10 cellular contexts compared by ENCODE assay signal in genomic region chr5:59037453-59038168, GRCh38.
DNase-seq lines count a peak whose midpoint lies in the region; ATAC-seq and TF ChIP-seq lines count a peak whose summit lies in the region.
"Had no signal": no experiment of that assay in that cellular context is flagged by ENCODE, and none has a peak within 500 bp of the region (broad histone marks: within the 10 kb centered on the region; RNA-seq: fewer than 3 reads in every experiment).

No MANE protein-coding gene starts in this region.

- CTCF ChIA-PET in A673 (lab: Charles Lee): no interaction called here

- H3K27ac ChIP-seq in A673 (ENCODE audit: low read depth, low read length, poor library complexity, severe bottlenecking) (no peak overlapping the region), muscle layer of colon (ENCODE audit: low read depth, low read length) (peak overlapping the region; percentile 65)

- TF ChIP-seq CTCF in A673 (conservative IDR thresholded peaks at IDR 0.05; ENCODE audit: low read depth, low read length) (no peak), HFF-Myc (IDR thresholded peaks at IDR 0.05; ENCODE audit: low read depth, low read length, missing control alignments) (no peak), astrocyte of the spinal cord (IDR thresholded peaks at IDR 0.05; ENCODE audit: low read depth, low read length) (no peak)

- H3K4me3 ChIP-seq in A673 (ENCODE audit: low read depth, low read length, poor library complexity, severe bottlenecking) (peak overlapping the region; percentile 72), HFF-Myc (replicated peaks; ENCODE audit: low read depth, low read length) (peak overlapping the region; percentile 59), astrocyte of the spinal cord (ENCODE audit: low read depth, low read length) (peak overlapping the region; percentile 74), muscle layer of colon (ENCODE audit: low read depth in 1 of 2, low read length in 2 of 2) (peak overlapping the region in 1 of 2 donors; percentile 68)

- in situ Hi-C loops in astrocyte of the spinal cord (cut with HindIII; ENCODE audit: low sequenced_read_pairs): no loop called here

- TSS peak; percentile 35 for BruUV-seq in A673 (replicated peaks; lab: Mats Ljungman, UMichigan)

- H3K9ac ChIP-seq in muscle layer of colon (ENCODE audit: low read length): peak overlapping the region; percentile 50

- H3K9me3 ChIP-seq in A673 (ENCODE audit: low read depth, low read length, poor library complexity, severe bottlenecking) (no peaks in the 10 kb centered on the region), muscle layer of colon (ENCODE audit: low read length) (no peaks in the 10 kb centered on the region)

- intact Hi-C loops in A673 (cut with micrococcal nuclease; ENCODE audit: unreplicated experiment): loop anchor here (2.0 kb wide), 1 partner anchor 89 kb away; no protein-coding TSS in a partner anchor

- H3K27me3 ChIP-seq in A673 (replicated peaks; ENCODE audit: insufficient read depth, low read depth, low read length, poor library complexity) (no peaks in the 10 kb centered on the region), muscle layer of colon (ENCODE audit: control insufficient read depth in 1 of 2, insufficient read depth in 2 of 2, low read length in 2 of 2) (no peaks in the 10 kb centered on the region)

- ATAC-seq in GM18909 (IDR thresholded peaks at IDR 0.05; ENCODE audit: poor library complexity, unreplicated experiment): no peak
- no peak for ATAC-seq in GM19452 (IDR thresholded peaks at IDR 0.05; ENCODE audit: unreplicated experiment)

- H3K36me3 ChIP-seq in A673 (ENCODE audit: insufficient read depth, low read length, poor library complexity, severe bottlenecking) (no peaks in the 10 kb centered on the region), muscle layer of colon (ENCODE audit: insufficient read depth, low read length) (no peaks in the 10 kb centered on the region)

- POLR2A ChIA-PET in A673 (lab: Charles Lee; ENCODE audit: low non-redundant PET): no interaction called here

- H3K4me1 ChIP-seq in A673 (ENCODE audit: insufficient read depth, low read length, poor library complexity, severe bottlenecking): peaks cover 42% of the 10 kb centered on the region
- peaks cover 72% of the 10 kb centered on the region for H3K4me1 ChIP-seq in muscle layer of colon (ENCODE audit: insufficient read depth, low read length)

- DNase-seq in A673 (ENCODE audit: low spot score): no peak
- no peak for DNase-seq in HFF-Myc (ENCODE audit: extremely low read depth, low read depth)
- no peak for DNase-seq in astrocyte of the spinal cord (ENCODE audit: low read depth, low spot score)
- DNase-seq in activated gamma-delta T cell (lab: John Stamatoyannopoulos, UW): no peak
- DNase-seq in DMS79 (lab: John Stamatoyannopoulos, UW): no peak
- DNase-seq: NCI-H1417; stimulated activated CD4-positive, alpha-beta T cell treated with anti-CD3 and anti-CD28 coated beads, Interleukin-2, amount 100 ng/mL, for 48 hours had no signal
